Comparison of ENCODE assay signal across 1 cellular context in the genomic region with DNA sequence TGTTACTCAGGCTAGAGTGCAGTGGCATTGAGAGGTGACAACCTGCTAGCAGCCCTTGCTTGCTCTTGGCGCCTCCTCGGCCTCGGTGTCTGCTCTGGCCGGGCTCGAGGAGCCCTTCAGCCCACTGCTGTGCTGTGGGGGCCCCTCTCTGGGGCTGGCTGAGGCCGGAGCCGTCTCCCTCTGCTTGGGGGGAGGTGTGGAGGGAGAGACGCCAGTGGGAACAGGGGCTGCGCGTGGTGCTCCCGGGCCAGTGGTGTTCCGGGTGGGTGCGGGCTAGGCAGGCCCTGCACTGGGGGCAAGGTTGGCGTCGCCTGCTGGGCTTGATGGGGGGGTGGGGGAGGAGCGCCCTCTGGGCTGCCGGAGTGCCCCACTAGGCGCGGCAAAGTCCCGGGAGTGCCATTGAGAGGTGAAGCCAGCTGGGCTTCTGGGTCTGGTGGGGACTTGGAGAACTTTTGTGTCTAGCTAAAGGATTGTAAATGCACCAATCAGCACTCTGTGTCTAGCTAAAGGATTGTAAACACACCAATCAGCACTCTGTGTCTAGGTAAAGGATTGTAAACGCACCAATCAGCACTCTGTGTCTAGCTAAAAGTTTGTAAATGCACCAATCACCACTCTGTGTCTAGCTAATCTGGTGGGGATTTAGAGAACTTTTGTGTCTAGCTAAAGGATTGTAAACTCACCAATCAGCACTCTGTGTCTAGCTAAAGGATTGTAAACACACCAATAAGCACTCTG.
TF ChIP-seq lines count a peak whose summit lies in the region.

No MANE protein-coding gene starts in this region.

TF ChIP-seq in K562, 482 proteins besides CTCF, POLR2A, EP300 and RAD21:
- TF ChIP-seq RBFOX2 (IDR thresholded peaks at IDR 0.05; ENCODE audit: low read depth, low read length) (peak; percentile 41), ASH1L (IDR thresholded peaks at IDR 0.05; ENCODE audit: borderline replicate concordance, low read depth, partially characterized antibody) (peak; percentile 64), POLR2G (IDR thresholded peaks at IDR 0.05; ENCODE audit: low read depth, low read length) (peak; percentile 49), RBM25 (IDR thresholded peaks at IDR 0.05; ENCODE audit: low read depth, low read length, severe bottlenecking) (peak; percentile 39), NFYB (IDR thresholded peaks at IDR 0.05; ENCODE audit: extremely low read depth, insufficient read length) (peak; percentile 72)
